10 cellular contexts compared by ENCODE assay signal in the genomic region with DNA sequence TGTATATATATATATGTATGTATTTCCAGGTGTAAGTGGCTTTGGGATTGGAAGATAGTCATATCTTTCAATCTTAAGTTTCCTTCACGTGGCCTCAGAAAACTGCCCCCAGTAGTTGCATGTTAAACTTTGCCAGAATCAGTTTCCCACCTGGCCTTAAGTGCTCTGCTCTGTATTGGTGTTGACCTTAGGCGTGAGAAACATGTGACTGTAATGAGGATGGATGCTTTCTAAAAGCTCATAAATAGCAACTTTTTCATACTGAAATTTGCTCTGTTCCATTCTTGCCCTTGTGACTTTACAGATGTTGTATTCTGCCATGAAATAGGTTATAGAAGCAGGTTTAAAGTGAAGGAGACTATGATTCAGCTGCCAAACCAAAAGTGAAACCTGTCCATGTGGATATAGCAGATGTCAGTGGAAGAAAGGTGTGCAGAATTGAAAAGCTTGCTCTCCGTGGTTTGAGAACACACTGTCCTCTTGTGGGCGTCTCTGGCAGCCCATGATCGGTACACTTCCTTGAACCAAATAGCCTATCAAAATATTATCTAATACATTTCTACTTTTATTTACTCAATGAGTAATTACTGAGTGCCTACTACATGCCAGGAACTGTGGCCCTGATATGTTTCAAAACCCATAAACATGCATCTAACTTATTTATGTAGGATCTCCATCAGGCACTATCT. TPM values are rescaled to one million over a fixed set of nuclear protein-coding genes. Genes with fewer than 3 reads are reported as not detected.
DNase-seq lines count a peak whose midpoint lies in the region; ATAC-seq and TF ChIP-seq lines count a peak whose summit lies in the region.
"Had no signal": no experiment of that assay in that cellular context is flagged by ENCODE, and none has a peak within 500 bp of the region (broad histone marks: within the 10 kb centered on the region; RNA-seq: fewer than 3 reads in every experiment).

No MANE protein-coding gene starts in this region.

- intact Hi-C loops in activated naive CD4-positive, alpha-beta T cell treated with anti-CD3 and anti-CD28 coated beads for 36 hours (cut with micrococcal nuclease), result no loop called here
- intact Hi-C loops in upper lobe of right lung (cut with DNase I), result loop anchor here (10.0 kb wide), 1 partner anchor 57 kb away; the partner anchor contains the start of gene GREM1

- H3K9me3 ChIP-seq in endocrine pancreas (ENCODE audit: control insufficient read depth, low read length), result no peaks in the 10 kb centered on the region
- no peaks in the 10 kb centered on the region for H3K9me3 ChIP-seq in upper lobe of right lung
- no peaks in the 10 kb centered on the region for H3K9me3 ChIP-seq in effector memory CD4-positive, alpha-beta T cell (ENCODE audit: control insufficient read depth, low read length)
- H3K9me3 ChIP-seq: heart left ventricle had no signal

- H3K4me1 ChIP-seq in endocrine pancreas (ENCODE audit: control insufficient read depth, insufficient read depth, low read length) (peaks cover 40% of the 10 kb centered on the region), upper lobe of right lung (no peaks in the 10 kb centered on the region)
- H3K4me1 ChIP-seq in effector memory CD4-positive, alpha-beta T cell (ENCODE audit: control insufficient read depth, insufficient read depth, low read length, poor library complexity, severe bottlenecking), result no peaks in the 10 kb centered on the region

- H3K9ac ChIP-seq in endocrine pancreas (ENCODE audit: control insufficient read depth, insufficient read depth, low read length), result peak overlapping the region; percentile 47

- no peaks in the 10 kb centered on the region for H3K9me3 Mint-ChIP-seq in activated naive CD4-positive, alpha-beta T cell treated with anti-CD3 and anti-CD28 coated beads, Interleukin-2, amount 10 ng/mL, durations not matched to agents 7 days and 5 days
- H3K9me3 Mint-ChIP-seq in activated naive CD4-positive, alpha-beta T cell treated with anti-CD3 and anti-CD28 coated beads for 36 hours, result no peaks in the 10 kb centered on the region

- H3K36me3 ChIP-seq in endocrine pancreas (ENCODE audit: control insufficient read depth, insufficient read depth, low read length) (no peaks in the 10 kb centered on the region), upper lobe of right lung (no peaks in the 10 kb centered on the region)
- no peaks in the 10 kb centered on the region for H3K36me3 ChIP-seq in effector memory CD4-positive, alpha-beta T cell (ENCODE audit: control insufficient read depth, insufficient read depth, low read length)
- H3K36me3 ChIP-seq: heart left ventricle had no signal

- peak overlapping the region; percentile 28 for H3K4me3 ChIP-seq in endocrine pancreas (ENCODE audit: control insufficient read depth, insufficient read depth, low read length)
- peak overlapping the region; percentile 5 for H3K4me3 ChIP-seq in upper lobe of right lung
- H3K4me3 ChIP-seq in effector memory CD4-positive, alpha-beta T cell (ENCODE audit: insufficient read depth, low read depth, low read length, poor library complexity, severe bottlenecking), result no peak overlapping the region
- H3K4me3 ChIP-seq: heart left ventricle had no signal

- H3K27ac ChIP-seq in upper lobe of right lung, result no peak overlapping the region
- no peak overlapping the region for H3K27ac ChIP-seq in effector memory CD4-positive, alpha-beta T cell (ENCODE audit: insufficient read depth, low read length, poor library complexity, severe bottlenecking)
- H3K27ac ChIP-seq: heart left ventricle had no signal

- H3K36me3 Mint-ChIP-seq in activated naive CD4-positive, alpha-beta T cell treated with anti-CD3 and anti-CD28 coated beads, Interleukin-2, amount 10 ng/mL, durations not matched to agents 7 days and 5 days, result peaks cover 22% of the 10 kb centered on the region
- peaks cover 2% of the 10 kb centered on the region for H3K36me3 Mint-ChIP-seq in activated naive CD4-positive, alpha-beta T cell treated with anti-CD3 and anti-CD28 coated beads for 36 hours (ENCODE audit: low read depth)

- H3K4me3 Mint-ChIP-seq in activated naive CD4-positive, alpha-beta T cell treated with anti-CD3 and anti-CD28 coated beads, Interleukin-2, amount 10 ng/mL, durations not matched to agents 7 days and 5 days, result no peak overlapping the region
- no peak overlapping the region for H3K4me3 Mint-ChIP-seq in activated naive CD4-positive, alpha-beta T cell treated with anti-CD3 and anti-CD28 coated beads for 36 hours

- CTCF ChIA-PET in activated naive CD4-positive, alpha-beta T cell treated with anti-CD3 and anti-CD28 coated beads, Interleukin-2, amount 10 ng/mL, durations not matched to agents 7 days and 5 days (lab: Charles Lee), result no interaction called here
- CTCF ChIA-PET in activated naive CD4-positive, alpha-beta T cell treated with anti-CD3 and anti-CD28 coated beads for 36 hours (lab: Charles Lee), result no interaction called here

- DNase-seq in activated naive CD4-positive, alpha-beta T cell treated with anti-CD3 and anti-CD28 coated beads, Interleukin-2, amount 10 ng/mL, durations not matched to agents 7 days and 5 days, result peak; percentile 34
- DNase-seq in activated naive CD4-positive, alpha-beta T cell treated with anti-CD3 and anti-CD28 coated beads for 36 hours, result no peak
- DNase-seq in NCI-H2171 treated with DMSO at 0.1 percent for 48 hours (lab: John Stamatoyannopoulos, UW), result peak; percentile 63
- DNase-seq in upper lobe of right lung, result no peak
- no peak for DNase-seq in effector memory CD4-positive, alpha-beta T cell
- no peak for DNase-seq in MV-4-11 (lab: John Stamatoyannopoulos, UW)
- DNase-seq: heart left ventricle had no signal

- no peaks in the 10 kb centered on the region for H3K27me3 Mint-ChIP-seq in activated naive CD4-positive, alpha-beta T cell treated with anti-CD3 and anti-CD28 coated beads, Interleukin-2, amount 10 ng/mL, durations not matched to agents 7 days and 5 days
- H3K27me3 Mint-ChIP-seq in activated naive CD4-positive, alpha-beta T cell treated with anti-CD3 and anti-CD28 coated beads for 36 hours (ENCODE audit: low read depth), result no peaks in the 10 kb centered on the region

- H3K27me3 ChIP-seq in endocrine pancreas (ENCODE audit: control insufficient read depth, insufficient read depth, low read length), result no peaks in the 10 kb centered on the region
- H3K27me3 ChIP-seq in upper lobe of right lung, result no peaks in the 10 kb centered on the region
- no peaks in the 10 kb centered on the region for H3K27me3 ChIP-seq in effector memory CD4-positive, alpha-beta T cell (replicated peaks; ENCODE audit: control insufficient read depth, insufficient read depth, low read length, poor library complexity, severe bottlenecking)
- H3K27me3 ChIP-seq: heart left ventricle had no signal

- H3K27ac Mint-ChIP-seq in activated naive CD4-positive, alpha-beta T cell treated with anti-CD3 and anti-CD28 coated beads, Interleukin-2, amount 10 ng/mL, durations not matched to agents 7 days and 5 days, result peak overlapping the region; percentile 2
- no peak overlapping the region for H3K27ac Mint-ChIP-seq in activated naive CD4-positive, alpha-beta T cell treated with anti-CD3 and anti-CD28 coated beads for 36 hours

- ATAC-seq in upper lobe of right lung (peak; percentile 82), GM21367 (IDR thresholded peaks at IDR 0.05; ENCODE audit: unreplicated experiment) (no peak)
- ATAC-seq: HCT116, heart left ventricle had no signal

- peaks cover 14% of the 10 kb centered on the region for H3K4me1 Mint-ChIP-seq in activated naive CD4-positive, alpha-beta T cell treated with anti-CD3 and anti-CD28 coated beads, Interleukin-2, amount 10 ng/mL, durations not matched to agents 7 days and 5 days
- H3K4me1 Mint-ChIP-seq in activated naive CD4-positive, alpha-beta T cell treated with anti-CD3 and anti-CD28 coated beads for 36 hours (ENCODE audit: low read depth), result peaks cover 4% of the 10 kb centered on the region

- peak; percentile 15 for TF ChIP-seq CTCF in upper lobe of right lung (IDR thresholded peaks at IDR 0.05)

RNA-seq across cellular contexts. Expression of gene SCG5, which starts 15.8 kb away (rescaled TPM):
- under 1 TPM; 0.57 to 0.94 TPM for total RNA-seq in activated naive CD4-positive, alpha-beta T cell treated with anti-CD3 and anti-CD28 coated beads for 36 hours
- 0.96 TPM for total RNA-seq in upper lobe of right lung

RNA-seq across cellular contexts. Expression of gene ARHGAP11A, which starts 42.0 kb away (rescaled TPM):
- 100 to 1,000 TPM; 131 to 134 TPM for total RNA-seq in activated naive CD4-positive, alpha-beta T cell treated with anti-CD3 and anti-CD28 coated beads for 36 hours
- total RNA-seq in upper lobe of right lung, result 4.0 TPM

Comparison
In these comparisons a context has a peak if more than half of its experiments do, and no peak if none do; other contexts are left out.
1. DNase-seq: peak in activated naive CD4-positive, alpha-beta T cell treated with anti-CD3 and anti-CD28 coated beads, Interleukin-2, amount 10 ng/mL, durations not matched to agents 7 days and 5 days (single experiment) and NCI-H2171 treated with DMSO at 0.1 percent for 48 hours (single experiment); none in activated naive CD4-positive, alpha-beta T cell treated with anti-CD3 and anti-CD28 coated beads for 36 hours (single experiment), upper lobe of right lung (single experiment), effector memory CD4-positive, alpha-beta T cell (0 of 3) and MV-4-11 (single experiment).
2. RNA of gene ARHGAP11A, which starts 42.0 kb away (total RNA-seq): 131 to 134 TPM in activated naive CD4-positive, alpha-beta T cell treated with anti-CD3 and anti-CD28 coated beads for 36 hours; 4.0 TPM in upper lobe of right lung (single experiment); every median in the first group is over 10 times any median in the second.